Comparison of ENCODE assay signal across 27 cellular contexts in the genomic region with DNA sequence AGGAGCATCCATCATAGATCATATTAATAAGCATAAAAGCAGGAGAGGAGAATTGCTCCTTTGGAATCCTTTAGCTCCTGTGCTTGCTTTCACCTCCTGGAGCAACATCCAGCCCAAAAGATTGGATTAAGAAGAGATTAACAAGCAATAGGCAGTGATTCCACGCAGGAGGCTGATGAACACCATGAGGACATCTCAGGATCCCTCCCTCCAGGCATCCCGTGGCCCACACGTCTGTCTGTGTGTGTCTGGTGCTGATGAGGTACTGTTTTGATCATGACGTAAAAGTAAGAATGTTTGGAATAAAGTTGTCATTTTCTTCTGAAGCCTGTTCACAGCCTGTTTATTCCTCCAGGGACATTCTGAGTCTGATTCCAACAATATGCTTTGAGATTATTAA.
"Had no signal": no experiment of that assay in that cellular context is flagged by ENCODE, and none has a peak within 500 bp of the region (broad histone marks: within the 10 kb centered on the region; RNA-seq: fewer than 3 reads in every experiment).

No MANE protein-coding gene starts in this region.

- H2AFZ ChIP-seq: hepatocyte had no signal

- H3K4me3 ChIP-seq: colonic mucosa, esophagus squamous epithelium, gastroesophageal sphincter, heart left ventricle, hepatocyte, left ventricle myocardium inferior, lower lobe of right lung, mucosa of descending colon had no signal

- H3K4me2 ChIP-seq: hepatocyte had no signal

- H3K9me3 ChIP-seq: colonic mucosa, esophagus squamous epithelium, lower lobe of right lung, mucosa of descending colon had no signal

- H3K79me2 ChIP-seq: hepatocyte had no signal

- H3K4me1 ChIP-seq: colonic mucosa, gastroesophageal sphincter, heart left ventricle, left ventricle myocardium inferior, lower lobe of right lung had no signal

- H3K27me3 ChIP-seq: colonic mucosa, esophagus squamous epithelium, foreskin keratinocyte, gastroesophageal sphincter, heart left ventricle, hepatocyte had no signal

- H3K27ac ChIP-seq: colonic mucosa, epithelial cell of prostate, esophagus squamous epithelium, foreskin keratinocyte, gastroesophageal sphincter, heart left ventricle, hepatocyte, left ventricle myocardium inferior, lower lobe of right lung had no signal

- H3K36me3 ChIP-seq: colonic mucosa, esophagus squamous epithelium, gastroesophageal sphincter, heart left ventricle, left ventricle myocardium inferior, lower lobe of right lung had no signal

- DNase-seq: colonic mucosa; cortex of kidney; effector CD8-positive, alpha-beta T cell; effector memory CD8-positive, alpha-beta T cell; endodermal cell; erythroblast; esophagus squamous epithelium; foreskin keratinocyte; heart left ventricle; hypothalamus; immature natural killer cell; islet precursor cell; kidney; kidney glomerular epithelial cell; left colon; left ventricle myocardium inferior; lower lobe of right lung; mesenchymal stem cell; mucosa of descending colon; naive B cell had no signal

- ATAC-seq: effector memory CD8-positive, alpha-beta T cell; esophagus mucosa; foreskin keratinocyte; gastroesophageal sphincter; left colon; left lobe of liver; lower lobe of right lung; mucosa of descending colon had no signal

- FAIRE-seq: endometrium, frontal cortex, kidney had no signal
